ENCODE assay signal across 11 cellular contexts in the genomic region with DNA sequence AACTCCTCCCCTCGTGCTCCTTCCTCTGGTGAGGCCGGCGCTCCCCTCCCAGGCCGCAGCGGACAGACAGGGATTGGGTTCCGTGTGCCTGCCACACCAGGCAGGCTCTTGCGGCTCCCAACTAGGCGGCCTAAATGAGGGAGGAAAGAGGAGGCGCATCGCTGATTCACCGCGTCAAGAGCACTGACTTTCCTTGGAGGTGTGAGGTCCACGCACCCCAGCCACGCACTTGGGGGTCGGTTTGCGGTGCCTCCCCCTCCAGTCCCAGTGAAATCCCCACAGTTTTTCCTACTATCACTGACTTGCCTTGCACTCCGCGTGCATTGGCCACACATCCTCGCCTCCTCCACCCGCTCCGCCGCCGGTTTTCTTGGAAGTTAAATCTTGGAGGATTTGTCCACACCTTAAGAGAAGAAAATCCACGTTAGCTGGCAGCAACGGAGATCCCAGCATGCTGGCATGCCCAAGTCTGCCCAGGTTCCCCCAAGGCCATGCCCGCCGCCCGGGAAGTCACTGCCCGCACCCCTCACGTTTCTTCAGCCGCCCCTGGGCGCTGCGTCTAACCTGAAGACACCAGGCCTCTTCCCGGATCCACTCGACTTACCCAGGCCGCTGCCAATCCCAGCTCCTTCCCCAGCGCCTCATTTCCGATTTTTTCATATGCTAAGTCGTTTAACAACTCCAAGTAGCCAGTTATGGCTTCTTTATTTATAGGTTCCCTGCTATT.
DNase-seq lines count a peak whose midpoint lies in the region; ATAC-seq lines count a peak whose summit lies in the region.
"Had no signal": no experiment of that assay in that cellular context is flagged by ENCODE, and none has a peak within 500 bp of the region (broad histone marks: within the 10 kb centered on the region; RNA-seq: fewer than 3 reads in every experiment).

No MANE protein-coding gene starts in this region.

- H3K9me3 Mint-ChIP-seq in stimulated activated naive CD8-positive, alpha-beta T cell treated with anti-CD3 and anti-CD28 coated beads, Interleukin-15, Interleukin-2, amounts not matched to agents 100 ng/mL and 50 ng/mL, for 24 hours, result peaks cover 6% of the 10 kb centered on the region
- H3K9me3 Mint-ChIP-seq in activated naive CD8-positive, alpha-beta T cell (ENCODE audit: low read depth), result peaks cover 5% of the 10 kb centered on the region
- peaks cover 10% of the 10 kb centered on the region for H3K9me3 Mint-ChIP-seq in memory B cell

- no peak for DNase-seq in stimulated activated naive CD8-positive, alpha-beta T cell treated with anti-CD3 and anti-CD28 coated beads, Interleukin-15, Interleukin-2, amounts not matched to agents 100 U/mL and 50 U/mL, for 24 hours
- peak in 1 of 2 donors; percentile 27 for DNase-seq in memory B cell (ENCODE audit: low spot score in 2 of 2)
- DNase-seq in NCI-H2029 treated with DMSO at 0.1 percent for 48 hours (lab: John Stamatoyannopoulos, UW), result no peak
- DNase-seq in DMS153 treated with DMSO at 0.1 percent for 48 hours (lab: John Stamatoyannopoulos, UW; ENCODE audit: unreplicated experiment), result no peak
- DNase-seq: amygdala, MG63, T1000 had no signal

- H3K27ac Mint-ChIP-seq in stimulated activated naive CD8-positive, alpha-beta T cell treated with anti-CD3 and anti-CD28 coated beads, Interleukin-15, Interleukin-2, amounts not matched to agents 100 ng/mL and 50 ng/mL, for 24 hours, result peak overlapping the region; percentile 70
- peak overlapping the region; percentile 58 for H3K27ac Mint-ChIP-seq in activated naive CD8-positive, alpha-beta T cell
- peak overlapping the region; percentile 88 for H3K27ac Mint-ChIP-seq in memory B cell

- no peak for ATAC-seq in stimulated activated naive CD8-positive, alpha-beta T cell treated with anti-CD3 and anti-CD28 coated beads, Interleukin-15, Interleukin-2, amounts not matched to agents 100 U/mL and 50 U/mL, for 24 hours
- ATAC-seq in memory B cell (ENCODE audit: low read depth) (no peak), HG03175 (IDR thresholded peaks at IDR 0.05; ENCODE audit: unreplicated experiment) (no peak), GM19324 (IDR thresholded peaks at IDR 0.05; ENCODE audit: low FRiP score, unreplicated experiment) (no peak)

- H3K27me3 Mint-ChIP-seq in stimulated activated naive CD8-positive, alpha-beta T cell treated with anti-CD3 and anti-CD28 coated beads, Interleukin-15, Interleukin-2, amounts not matched to agents 100 ng/mL and 50 ng/mL, for 24 hours, result peaks cover 72% of the 10 kb centered on the region
- peaks cover 44% of the 10 kb centered on the region for H3K27me3 Mint-ChIP-seq in activated naive CD8-positive, alpha-beta T cell
- peaks cover 27% of the 10 kb centered on the region for H3K27me3 Mint-ChIP-seq in memory B cell

- H3K4me1 Mint-ChIP-seq in stimulated activated naive CD8-positive, alpha-beta T cell treated with anti-CD3 and anti-CD28 coated beads, Interleukin-15, Interleukin-2, amounts not matched to agents 100 ng/mL and 50 ng/mL, for 24 hours (ENCODE audit: low read depth), result peaks cover 50% of the 10 kb centered on the region
- H3K4me1 Mint-ChIP-seq in activated naive CD8-positive, alpha-beta T cell (ENCODE audit: low read depth), result peaks cover 36% of the 10 kb centered on the region
- peaks cover 16% of the 10 kb centered on the region for H3K4me1 Mint-ChIP-seq in memory B cell

- H3K4me3 Mint-ChIP-seq in stimulated activated naive CD8-positive, alpha-beta T cell treated with anti-CD3 and anti-CD28 coated beads, Interleukin-15, Interleukin-2, amounts not matched to agents 100 ng/mL and 50 ng/mL, for 24 hours, result peak overlapping the region; percentile 78
- H3K4me3 Mint-ChIP-seq in activated naive CD8-positive, alpha-beta T cell, result peak overlapping the region; percentile 85
- peak overlapping the region; percentile 72 for H3K4me3 Mint-ChIP-seq in memory B cell

- H3K36me3 Mint-ChIP-seq in stimulated activated naive CD8-positive, alpha-beta T cell treated with anti-CD3 and anti-CD28 coated beads, Interleukin-15, Interleukin-2, amounts not matched to agents 100 ng/mL and 50 ng/mL, for 24 hours (ENCODE audit: low read depth), result peaks cover 6% of the 10 kb centered on the region
- peaks cover 6% of the 10 kb centered on the region for H3K36me3 Mint-ChIP-seq in activated naive CD8-positive, alpha-beta T cell
- H3K36me3 Mint-ChIP-seq in memory B cell, result peaks cover 6% of the 10 kb centered on the region
